Comparison of ENCODE assay signal across 8 cellular contexts in genomic region chr2:135530313-135531230, GRCh38. TPM values are rescaled to one million over a fixed set of nuclear protein-coding genes. Genes with fewer than 3 reads are reported as not detected.
A peak's percentile ranks its signal among the peaks of the same experiment; 100 is the strongest.
DNase-seq lines count a peak whose midpoint lies in the region; ATAC-seq and TF ChIP-seq lines count a peak whose summit lies in the region.

ZRANB3 (minus strand) TSS chr2:135531218.

- H3K9me3 ChIP-seq in MM.1S (replicated peaks; ENCODE audit: insufficient read depth, low read length) = no peaks in the 10 kb centered on the region

- H3K4me3 ChIP-seq in MM.1S (ENCODE audit: low read length) = peak within 1 kb of the TSS; percentile 92

- peak within 1 kb of the TSS; percentile 97 for H3K4me2 ChIP-seq in MM.1S (ENCODE audit: low read depth, low read length)

- H3K27me3 ChIP-seq in MM.1S (replicated peaks; ENCODE audit: insufficient read depth, low read length) = no peaks in the 10 kb centered on the region

- peak within 1 kb of the TSS; percentile 87 for H2AFZ ChIP-seq in MM.1S (ENCODE audit: low read length)

- peaks cover 6% of the 10 kb centered on the region; the same call in 1 of the 2 replicates for H3F3A ChIP-seq in MM.1S (ENCODE audit: insufficient read depth, low read length)

- peak within 1 kb of the TSS; percentile 87 for H3K27ac Mint-ChIP-seq in nephron progenitor cell

- no peaks in the 10 kb centered on the region for H4K20me1 ChIP-seq in MM.1S (ENCODE audit: insufficient read depth, low read length)

- peaks cover 7% of the 10 kb centered on the region for H3K4me1 ChIP-seq in MM.1S (ENCODE audit: low read length)

- peaks cover 30% of the 10 kb centered on the region for H3K9me3 Mint-ChIP-seq in nephron progenitor cell

- no peaks in the 10 kb centered on the region for H3K36me3 ChIP-seq in MM.1S (replicated peaks; ENCODE audit: insufficient read depth, low read length)

- peak; percentile 76 for ATAC-seq in stimulated activated naive CD8-positive, alpha-beta T cell treated with anti-CD3 and anti-CD28 coated beads, Interleukin-15, Interleukin-2, amounts not matched to agents 100 U/mL and 50 U/mL, for 24 hours

- peaks cover 29% of the 10 kb centered on the region for H3K4me1 Mint-ChIP-seq in nephron progenitor cell

- DNase-seq in G401 (ENCODE audit: low spot score) = peak; percentile 100
- peak; percentile 97 for DNase-seq in HCEC 1CT
- peak; percentile 99 for DNase-seq in MM.1S
- DNase-seq in SHP77 (lab: John Stamatoyannopoulos, UW) = peak; percentile 87 to 89
- peak; percentile 97 for DNase-seq in activated effector memory CD4-positive, alpha-beta T cell treated with anti-CD3 and anti-CD28 coated beads, Interleukin-2, amount 50 U/mL, for 16 hours
- peak; percentile 96 for DNase-seq in fibroblast of the conjunctiva (ENCODE audit: low read depth)
- peak; percentile 88 for DNase-seq in nephron progenitor cell
- DNase-seq in stimulated activated naive CD8-positive, alpha-beta T cell treated with anti-CD3 and anti-CD28 coated beads, Interleukin-15, Interleukin-2, amounts not matched to agents 100 U/mL and 50 U/mL, for 24 hours = peak; percentile 89

- no peak within 1 kb of the TSS for H3K4me3 Mint-ChIP-seq in nephron progenitor cell

- H3K27me3 Mint-ChIP-seq in nephron progenitor cell (ENCODE audit: low read depth, poor library complexity) = no peaks in the 10 kb centered on the region

- TF ChIP-seq CTCF in MM.1S (IDR thresholded peaks at IDR 0.05; ENCODE audit: low read length) = no peak
- TF ChIP-seq CTCF in nephron progenitor cell (IDR thresholded peaks at IDR 0.05) = no peak

- no peaks in the 10 kb centered on the region for H3K9me2 ChIP-seq in MM.1S (replicated peaks; ENCODE audit: insufficient read depth, low read length)

- H3K27ac ChIP-seq in MM.1S (ENCODE audit: low read length) = peak within 1 kb of the TSS; percentile 90

- in situ Hi-C loops in G401 (cut with HindIII; ENCODE audit: low sequenced_read_pairs) = no loop called here

- peaks cover 56% of the 10 kb centered on the region for H3K36me3 Mint-ChIP-seq in nephron progenitor cell (ENCODE audit: low read depth)

- peak within 1 kb of the TSS; percentile 85 for H3K9ac ChIP-seq in MM.1S (ENCODE audit: low read length)

- peaks cover 39% of the 10 kb centered on the region for H3K79me2 ChIP-seq in MM.1S (ENCODE audit: low read length)

RNA-seq across cellular contexts. Expression of gene ZRANB3, which starts in this region (rescaled TPM):
- total RNA-seq in G401 (2014; rRNA removed; shearing (Covaris generic)) = 9.4 and 19.8 TPM in 2 replicates

Comparison
In these comparisons a context has a peak if more than half of its experiments do, and no peak if none do; other contexts are left out.
1. Peak in every context shown above with its lines: DNase-seq, ATAC-seq, H3K4me3 ChIP-seq and H3K27ac ChIP-seq.